In genomic region chr5:140214831-140215230, GRCh38 we compare ENCODE assay signal across 9 cellular contexts. TPM values are rescaled to one million over a fixed set of nuclear protein-coding genes. Genes with fewer than 3 reads are reported as not detected.
DNase-seq lines count a peak whose midpoint lies in the region; ATAC-seq, FAIRE-seq and TF ChIP-seq lines count a peak whose summit lies in the region.
"Had no signal": no experiment of that assay in that cellular context is flagged by ENCODE, and none has a peak within 500 bp of the region (broad histone marks: within the 10 kb centered on the region; RNA-seq: fewer than 3 reads in every experiment).

No MANE protein-coding gene starts in this region.

- H3K79me2 ChIP-seq in PC-3 (ENCODE audit: low read length) (no peaks in the 10 kb centered on the region), fibroblast of lung (ENCODE audit: control insufficient read depth, insufficient read depth, low read length) (no peaks in the 10 kb centered on the region)

- H3K27me3 ChIP-seq in AG04450 (ENCODE audit: control insufficient read depth, insufficient read depth, low read length) (peaks cover 3% of the 10 kb centered on the region), PC-3 (ENCODE audit: low read length) (no peaks in the 10 kb centered on the region), fibroblast of lung (ENCODE audit: control insufficient read depth, insufficient read depth, low read length) (no peaks in the 10 kb centered on the region), adrenal gland (no peaks in the 10 kb centered on the region)

- POLR2A ChIA-PET in AG04450 (lab: Yijun Ruan, JAX) (interaction anchor here (0.6 to 0.7 kb wide), 2 partner anchors 47 to 482 kb away, joined by 3 to 9 read pairs; no protein-coding TSS in a partner anchor), PC-3 (lab: Charles Lee; ENCODE audit: unreplicated experiment) (no interaction called here)

- intact Hi-C loops in PC-3 (cut with micrococcal nuclease) (no loop called here), adrenal gland (cut with DNase I) (no loop called here)

- TF ChIP-seq POLR2A in adrenal gland (IDR thresholded peaks at IDR 0.05) = no peak

- H3K27ac ChIP-seq in AG04450 (ENCODE audit: low read depth, low read length) (no peak overlapping the region), PC-3 (ENCODE audit: low read length) (no peak overlapping the region), fibroblast of lung (ENCODE audit: insufficient read depth, low read length) (no peak overlapping the region), adrenal gland (peak overlapping the region in 1 of 5 donors; percentile 41)
- H3K27ac ChIP-seq: SK-N-MC had no signal

- peak; percentile 64 for FAIRE-seq in GM19239 (lab: Jason Lieb, UNC)

- peak; percentile 67 for DNase-seq in AG04450 (ENCODE audit: low read depth, low spot score)
- no peak for DNase-seq in GM19239 (ENCODE audit: insufficient read length, low spot score)
- peak; percentile 89 for DNase-seq in PC-3
- DNase-seq in fibroblast of lung (ENCODE audit: low read depth in 2 of 2) = peak; percentile 87 to 88
- no peak for DNase-seq in COLO829 (ENCODE audit: low spot score)
- no peak for DNase-seq in DMS114 treated with DMSO at 0.1 percent for 48 hours (lab: John Stamatoyannopoulos, UW; ENCODE audit: unreplicated experiment)
- no peak for DNase-seq in NCI-H2107 (lab: John Stamatoyannopoulos, UW)
- no peak for DNase-seq in adrenal gland

- no peak for TF ChIP-seq CTCF in AG04450 (IDR thresholded peaks at IDR 0.05; ENCODE audit: low read depth, low read length)
- no peak for TF ChIP-seq CTCF in PC-3 (conservative IDR thresholded peaks at IDR 0.05; ENCODE audit: low read depth, low read length)
- TF ChIP-seq CTCF in fibroblast of lung (conservative IDR thresholded peaks at IDR 0.05 in 1 of 2, IDR thresholded peaks at IDR 0.05 in 1 of 2; ENCODE audit: low read depth in 1 of 2, low read length in 2 of 2) = no peak
- no peak for TF ChIP-seq CTCF in adrenal gland (IDR thresholded peaks at IDR 0.05)

- H3K4me2 ChIP-seq in PC-3 (ENCODE audit: low read length) (0 out of 2 replicates have a peak overlapping the region, but pooled peaks have one; percentile 13), fibroblast of lung (ENCODE audit: extremely low read depth, insufficient read depth, low read length) (no peak overlapping the region)

- CTCF ChIA-PET in AG04450 (lab: Charles Lee) = interaction anchor here (1.4 kb wide), 1 partner anchor 69 kb away, joined by 4 read pairs; no protein-coding TSS in a partner anchor
- CTCF ChIA-PET in PC-3 (lab: Charles Lee) = no interaction called here

- no peaks in the 10 kb centered on the region for H3K9me2 ChIP-seq in PC-3 (replicated peaks; ENCODE audit: low read length)

- H3F3A ChIP-seq in PC-3 (ENCODE audit: low read length, unreplicated experiment) = no peaks in the 10 kb centered on the region

- no peak overlapping the region for H2AFZ ChIP-seq in PC-3 (ENCODE audit: low read length)
- H2AFZ ChIP-seq in fibroblast of lung (ENCODE audit: low read length) = no peak overlapping the region

- BruUV-seq in PC-3 (replicated peaks; lab: Mats Ljungman, UMichigan) = no TSS peak

- 67 to 81% (median 71%) methylated on average over 4 of the region's 4 CpGs for WGBS in adrenal gland, 4 donors

- peaks cover 19% of the 10 kb centered on the region for H3K4me1 ChIP-seq in PC-3 (ENCODE audit: insufficient read depth, low read length)
- no peaks in the 10 kb centered on the region for H3K4me1 ChIP-seq in fibroblast of lung (ENCODE audit: control insufficient read depth, extremely low read depth, insufficient read depth, low read length)
- peaks cover 29 to 49% of the 10 kb centered on the region in 2 donors for H3K4me1 ChIP-seq in adrenal gland (replicated peaks in 1 of 2)

- H3K36me3 ChIP-seq in PC-3 (ENCODE audit: low read depth, low read length) (no peaks in the 10 kb centered on the region), fibroblast of lung (ENCODE audit: control insufficient read depth, insufficient read depth, low read length) (no peaks in the 10 kb centered on the region), adrenal gland (replicated peaks in 1 of 2) (no peaks in the 10 kb centered on the region)

- H4K20me1 ChIP-seq in PC-3 (ENCODE audit: low read length) (no peaks in the 10 kb centered on the region), fibroblast of lung (ENCODE audit: control insufficient read depth, extremely low read depth, insufficient read depth, low read length) (no peaks in the 10 kb centered on the region)

- H3K4me3 ChIP-seq in AG04450 (ENCODE audit: low read depth, low read length) (no peak overlapping the region), PC-3 (ENCODE audit: low read length) (no peak overlapping the region), fibroblast of lung (replicated peaks in 1 of 4; ENCODE audit: control extremely low read depth in 1 of 4, insufficient read depth in 1 of 4, low read depth in 3 of 4, low read length in 4 of 4) (no peak overlapping the region), adrenal gland (no peak overlapping the region)
- H3K4me3 ChIP-seq: SK-N-MC had no signal

- ATAC-seq in PC-3 = peak; percentile 84

- H3K9ac ChIP-seq in PC-3 (ENCODE audit: low read length) (no peak overlapping the region), fibroblast of lung (ENCODE audit: insufficient read depth, low read length) (no peak overlapping the region)

- H3K9me3 ChIP-seq in AG04450 (ENCODE audit: control insufficient read depth, insufficient read depth, low read length) (no peaks in the 10 kb centered on the region), PC-3 (ENCODE audit: low read length) (no peaks in the 10 kb centered on the region), fibroblast of lung (ENCODE audit: control insufficient read depth, insufficient read depth, low read depth, low read length) (no peaks in the 10 kb centered on the region), adrenal gland (replicated peaks in 1 of 3) (no peaks in the 10 kb centered on the region)

RNA-seq across cellular contexts. Expression of gene CYSTM1, which starts 39.8 kb away (rescaled TPM):
- 13.1 and 14.9 TPM in 2 replicates for polyA plus RNA-seq in AG04450 (2011; rRNA removed)
- 10.2 and 13.6 TPM in 2 replicates for polyA minus RNA-seq in AG04450 (2011; rRNA and poly(A)+ RNA removed)
- total RNA-seq in PC-3 (2014; rRNA removed) = 24.3 and 43.3 TPM in 2 replicates
- total RNA-seq in fibroblast of lung = 18.7 and 24.3 TPM in 2 replicates
- polyA plus RNA-seq in fibroblast of lung = 35.8 and 38.4 TPM in 2 replicates
- polyA plus RNA-seq in fibroblast of lung (2012) = 49.1 and 51.7 TPM in 2 replicates
- polyA minus RNA-seq in fibroblast of lung (ENCODE audit: low replicate concordance) = 48.8 and 70.1 TPM in 2 replicates
- total RNA-seq in adrenal gland = 100 to 1,000 TPM; 145 to 605 (median 189) TPM
- polyA plus RNA-seq in adrenal gland = 100 to 1,000 TPM; 126 to 188 (median 152) TPM

Comparison
In these comparisons a context has a peak if more than half of its experiments do, and no peak if none do; other contexts are left out.
1. DNase-seq: peak in AG04450 (single experiment), PC-3 (single experiment) and fibroblast of lung (2 of 2); none in GM19239 (single experiment), COLO829 (single experiment), DMS114 treated with DMSO at 0.1 percent for 48 hours (single experiment), NCI-H2107 (single experiment) and adrenal gland (0 of 7).